Comparison of ENCODE assay signal across 20 cellular contexts in the genomic region with DNA sequence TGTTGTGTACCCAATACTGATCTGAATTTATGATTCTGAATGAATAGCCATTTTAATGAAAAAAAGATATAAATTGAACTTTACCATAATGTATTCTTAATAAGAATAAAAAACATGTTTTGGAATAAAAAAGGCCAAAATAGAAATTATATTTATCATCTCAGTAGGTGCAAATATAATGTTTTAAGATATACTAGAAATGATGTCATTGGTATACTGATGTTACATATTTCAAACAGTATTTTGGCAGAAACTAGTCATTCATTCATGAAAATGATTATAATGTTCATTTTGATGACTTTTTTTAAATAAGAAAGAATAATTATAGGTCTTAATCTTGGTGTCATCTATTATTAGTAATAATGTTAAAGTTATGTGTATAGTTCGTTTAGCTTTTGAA.
"Had no signal": no experiment of that assay in that cellular context is flagged by ENCODE, and none has a peak within 500 bp of the region (broad histone marks: within the 10 kb centered on the region; RNA-seq: fewer than 3 reads in every experiment).

No MANE protein-coding gene starts in this region.

- H3K27ac ChIP-seq: KMS-11, RWPE1, SJCRH30 had no signal

- DNase-seq: Kasumi-1, MM.1S, NCI-H1092 treated with DMSO at 0.1 percent for 48 hours, NCI-H1436, NCI-H187, NCI-H2029, NCI-H2081 treated with DMSO at 0.1 percent for 48 hours, NCI-H2171, NCI-H226, NCI-H446, NCI-H510A, NCI-H524 treated with DMSO at 0.1 percent for 48 hours, NCI-H69, NCI-H774, SHP77, SJCRH30 had no signal

- H3K27me3 ChIP-seq: SJCRH30 had no signal

- H3K4me1 ChIP-seq: SJCRH30 had no signal

- H3K36me3 ChIP-seq: SJCRH30 had no signal

- ATAC-seq: K562, SK-N-SH treated with all-trans-retinoic acid at 6 μM for 48 hours had no signal

- FAIRE-seq: K562 had no signal

- H3K9me3 ChIP-seq: SJCRH30 had no signal

- H3K4me3 ChIP-seq: K562, SJCRH30 had no signal

- H3K4me2 ChIP-seq: KMS-11 had no signal

- H3K9ac ChIP-seq: KMS-11 had no signal
